Comparison of ENCODE assay signal across 8 cellular contexts in the genomic region with DNA sequence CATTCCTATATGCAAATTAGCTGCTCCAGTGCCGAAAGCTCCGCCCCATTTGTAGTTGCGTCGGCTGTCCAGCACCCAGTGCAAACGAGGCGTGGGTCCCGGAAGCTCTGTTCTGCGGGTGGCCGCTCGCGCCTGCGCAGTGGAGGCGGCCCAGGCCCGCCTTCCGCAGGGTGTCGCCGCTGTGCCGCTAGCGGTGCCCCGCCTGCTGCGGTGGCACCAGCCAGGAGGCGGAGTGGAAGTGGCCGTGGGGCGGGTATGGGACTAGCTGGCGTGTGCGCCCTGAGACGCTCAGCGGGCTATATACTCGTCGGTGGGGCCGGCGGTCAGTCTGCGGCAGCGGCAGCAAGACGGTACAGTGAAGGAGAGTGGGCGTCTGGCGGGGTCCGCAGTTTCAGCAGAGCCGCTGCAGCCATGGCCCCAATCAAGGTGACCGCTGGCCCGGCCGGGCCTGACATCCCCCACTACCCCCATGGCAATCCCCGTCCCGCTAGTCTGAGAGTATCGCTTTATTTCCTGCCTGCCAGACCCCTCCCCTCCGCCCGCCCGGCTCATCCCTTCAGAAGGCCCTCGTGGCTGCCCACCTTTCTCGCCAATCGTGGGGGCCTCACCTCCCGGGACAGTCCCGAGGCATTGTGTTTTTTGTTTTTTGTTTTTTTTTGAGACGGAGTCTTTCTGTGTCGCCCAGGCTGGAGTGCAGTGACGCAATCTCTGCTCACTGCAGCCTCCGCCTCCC. TPM values are rescaled to one million over a fixed set of nuclear protein-coding genes. Genes with fewer than 3 reads are reported as not detected.
DNase-seq lines count a peak whose midpoint lies in the region; TF ChIP-seq lines count a peak whose summit lies in the region.

Gene PRDX5, plus strand, starts transcription at position 161 of the 733 bp plus-strand sequence. Its CDS starts 95 bp downstream, at position 256.

- peak within 1 kb of the TSS; percentile 78 for H2AFZ ChIP-seq in neural progenitor cell (replicated peaks)

- TF ChIP-seq CTCF in HEK293 (tag by site-specific recombination; IDR thresholded peaks at IDR 0.05), result peak; percentile 95
- TF ChIP-seq CTCF in foreskin fibroblast (IDR thresholded peaks at IDR 0.05; ENCODE audit: low read depth, low read length), result peak; percentile 17
- TF ChIP-seq CTCF in neural progenitor cell (IDR thresholded peaks at IDR 0.05), result peak; percentile 42

- H3K9me3 ChIP-seq in HEK293 (ENCODE audit: control insufficient read depth, insufficient read depth, low read depth, low read length) (no peaks in the 10 kb centered on the region), SJSA1 (replicated peaks) (no peaks in the 10 kb centered on the region), neural progenitor cell (ENCODE audit: low read depth) (no peaks in the 10 kb centered on the region)

- DNase-seq in GM04504 (ENCODE audit: low read depth) (peak; percentile 93), MV-4-11 (lab: John Stamatoyannopoulos, UW) (peak; percentile 97), SJSA1 (ENCODE audit: low read depth in 1 of 2, low spot score in 2 of 2) (peak; percentile 97 to 99), foreskin fibroblast (peak; percentile 96 to 99), neural progenitor cell (ENCODE audit: low spot score) (peak; percentile 97), stromal cell of bone marrow (ENCODE audit: low read depth) (peak; percentile 93)
- peak; percentile 79 to 94 (median 87) for DNase-seq in activated naive CD4-positive, alpha-beta T cell (lab: John Stamatoyannopoulos, UW)

- CTCF ChIA-PET in HEK293 (lab: Yijun Ruan, JAX), result interaction anchor here (0.6 to 5.0 kb wide), 27 partner anchors 9 to 1646 kb away, joined by 3 to 85 read pairs (median 4); partner anchors contain the start of genes CCDC88B and LBHD1

- peaks cover 4% of the 10 kb centered on the region for H3K27me3 Mint-ChIP-seq in neural progenitor cell (ENCODE audit: insufficient read depth, low read depth)

- H3K4me3 Mint-ChIP-seq in neural progenitor cell, result peak within 1 kb of the TSS; percentile 95

- H3K36me3 ChIP-seq in HEK293 (ENCODE audit: control insufficient read depth in 2 of 2, insufficient read depth in 1 of 2, low read length in 2 of 2) (peaks cover 0 to 61% of the 10 kb centered on the region in 2 experiments; a peak in 1 of 3 replicates), SJSA1 (peaks cover 46% of the 10 kb centered on the region), neural progenitor cell (no peaks in the 10 kb centered on the region)

- H3K27ac ChIP-seq in HEK293 (ENCODE audit: extremely low read depth, low read depth, low read length), result peak within 1 kb of the TSS; percentile 88
- H3K27ac ChIP-seq in SJSA1, result peak within 1 kb of the TSS; percentile 81
- H3K27ac ChIP-seq in neural progenitor cell, result peak within 1 kb of the TSS; percentile 76

- peaks cover 12% of the 10 kb centered on the region for H4K20me1 ChIP-seq in neural progenitor cell (ENCODE audit: low read depth)

- peaks cover 17% of the 10 kb centered on the region for H3K4me1 Mint-ChIP-seq in neural progenitor cell

- H3F3A ChIP-seq in neural progenitor cell (ENCODE audit: low read depth), result peaks cover 29% of the 10 kb centered on the region

- peaks cover 26% of the 10 kb centered on the region for H3K79me2 ChIP-seq in neural progenitor cell (ENCODE audit: low read depth)

- peak within 1 kb of the TSS; percentile 72 for H3K4me2 ChIP-seq in neural progenitor cell

- POLR2A ChIA-PET in HEK293 (lab: Yijun Ruan, JAX), result interaction anchor here (0.5 to 4.0 kb wide), 34 partner anchors 9 to 137 kb away, joined by 3 to 43 read pairs (median 4); partner anchors contain the start of genes BAD, ESRRA, FKBP2 and PPP1R14B

- peak within 1 kb of the TSS; percentile 97 for H3K27ac Mint-ChIP-seq in neural progenitor cell

- H3K9me3 Mint-ChIP-seq in neural progenitor cell, result no peaks in the 10 kb centered on the region

- peak within 1 kb of the TSS; percentile 65 for H3K9ac ChIP-seq in neural progenitor cell

- no peaks in the 10 kb centered on the region for H3K4me1 ChIP-seq in HEK293 (ENCODE audit: control insufficient read depth, insufficient read depth, low read length)
- peaks cover 20% of the 10 kb centered on the region for H3K4me1 ChIP-seq in SJSA1 (replicated peaks)
- H3K4me1 ChIP-seq in neural progenitor cell, result peaks cover 12% of the 10 kb centered on the region

- peaks cover 12% of the 10 kb centered on the region for H3K36me3 Mint-ChIP-seq in neural progenitor cell

- H3K4me3 ChIP-seq in HEK293 (ENCODE audit: low read depth, low read length) (peak within 1 kb of the TSS; percentile 90), SJSA1 (peak within 1 kb of the TSS; percentile 69), foreskin fibroblast (ENCODE audit: low read depth in 1 of 2, low read length in 2 of 2) (peak within 1 kb of the TSS; percentile 77 to 89), neural progenitor cell (peak within 1 kb of the TSS; percentile 82)

- H3K27me3 ChIP-seq in SJSA1 (replicated peaks) (no peaks in the 10 kb centered on the region), neural progenitor cell (no peaks in the 10 kb centered on the region)

TF ChIP-seq in HEK293, 187 proteins besides CTCF, POLR2A, EP300 and RAD21 (continues in another document):
- TF ChIP-seq, protein P1, sequence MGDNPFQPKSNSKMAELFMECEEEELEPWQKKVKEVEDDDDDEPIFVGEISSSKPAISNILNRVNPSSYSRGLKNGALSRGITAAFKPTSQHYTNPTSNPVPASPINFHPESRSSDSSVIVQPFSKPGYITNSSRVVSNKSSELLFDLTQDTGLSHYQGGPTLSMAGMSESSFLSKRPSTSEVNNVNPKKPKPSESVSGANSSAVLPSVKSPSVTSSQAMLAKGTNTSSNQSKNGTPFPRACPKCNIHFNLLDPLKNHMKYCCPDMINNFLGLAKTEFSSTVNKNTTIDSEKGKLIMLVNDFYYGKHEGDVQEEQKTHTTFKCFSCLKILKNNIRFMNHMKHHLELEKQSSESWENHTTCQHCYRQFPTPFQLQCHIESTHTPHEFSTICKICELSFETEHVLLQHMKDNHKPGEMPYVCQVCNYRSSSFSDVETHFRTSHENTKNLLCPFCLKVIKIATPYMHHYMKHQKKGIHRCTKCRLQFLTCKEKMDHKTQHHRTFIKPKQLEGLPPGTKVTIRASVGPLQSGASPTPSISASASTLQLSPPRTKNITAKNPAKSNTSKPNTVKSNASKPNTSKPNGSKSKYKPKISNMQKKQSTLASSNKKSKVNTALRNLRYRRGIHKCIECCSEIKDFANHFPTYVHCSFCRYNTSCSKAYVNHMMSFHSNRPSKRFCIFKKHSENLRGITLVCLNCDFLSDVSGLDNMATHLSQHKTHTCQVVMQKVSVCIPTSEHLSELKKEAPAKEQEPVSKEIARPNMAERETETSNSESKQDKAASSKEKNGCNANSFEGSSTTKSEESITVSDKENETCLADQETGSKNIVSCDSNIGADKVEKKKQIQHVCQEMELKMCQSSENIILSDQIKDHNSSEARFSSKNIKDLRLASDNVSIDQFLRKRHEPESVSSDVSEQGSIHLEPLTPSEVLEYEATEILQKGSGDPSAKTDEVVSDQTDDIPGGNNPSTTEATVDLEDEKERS (tag by site-specific recombination; IDR thresholded peaks at IDR 0.05), result no peak
- TF ChIP-seq ZBTB8A (tag by site-specific recombination; IDR thresholded peaks at IDR 0.05) (peak; percentile 95), ZSCAN18 (tag by site-specific recombination; IDR thresholded peaks at IDR 0.05) (no peak), ZNF416 (tag by site-specific recombination; IDR thresholded peaks at IDR 0.05) (no peak), ZFHX2 (tag by site-specific recombination; conservative IDR thresholded peaks at IDR 0.05) (peak; percentile 29; the same call in 1 of the 2 replicates), ZNF623 (tag by site-specific recombination; IDR thresholded peaks at IDR 0.05) (no peak), ZNF707 (tag by site-specific recombination; IDR thresholded peaks at IDR 0.05) (no peak), ZFP69B (tag by site-specific recombination; IDR thresholded peaks at IDR 0.05) (peak; percentile 71; the same call in 1 of the 2 replicates), ZNF629 (tag by site-specific recombination; IDR thresholded peaks at IDR 0.05) (peak; percentile 56), SP7 (tag by site-specific recombination; IDR thresholded peaks at IDR 0.05) (peak; percentile 25; the same call in 1 of the 2 replicates), PRDM6 (tag by site-specific recombination; IDR thresholded peaks at IDR 0.05) (no peak), ZNF223 (tag by site-specific recombination; IDR thresholded peaks at IDR 0.05) (no peak), ZBTB17 (tag by site-specific recombination; IDR thresholded peaks at IDR 0.05) (peak; percentile 17; the same call in 1 of the 2 replicates), BCL11B (tag by site-specific recombination; IDR thresholded peaks at IDR 0.05; ENCODE audit: low read depth) (peak; percentile 27; the same call in 1 of the 2 replicates), ZNF654 (tag by site-specific recombination; IDR thresholded peaks at IDR 0.05; ENCODE audit: low read depth) (no peak), ZNF23 (tag by site-specific recombination; IDR thresholded peaks at IDR 0.05; ENCODE audit: borderline replicate concordance) (no peak)

RNA-seq across cellular contexts. Expression of gene PRDX5, which starts in this region (rescaled TPM):
- 205 and 232 TPM in 2 replicates for total RNA-seq in SJSA1 (2014; rRNA removed; shearing (Covaris generic))
- total RNA-seq in neural progenitor cell (ENCODE audit: low replicate concordance), result 111 and 182 TPM in 2 replicates

Comparison
In these comparisons a context has a peak if more than half of its experiments do, and no peak if none do; other contexts are left out.
1. Peak in every context shown above with its lines: DNase-seq, H3K4me3 ChIP-seq and H3K27ac ChIP-seq.
2. CTCF ChIP-seq: peak in every context shown above with its lines; median percentile 95 in HEK293; 42 in neural progenitor cell; 17 in foreskin fibroblast.